8 cellular contexts compared by ENCODE assay signal in the genomic region with DNA sequence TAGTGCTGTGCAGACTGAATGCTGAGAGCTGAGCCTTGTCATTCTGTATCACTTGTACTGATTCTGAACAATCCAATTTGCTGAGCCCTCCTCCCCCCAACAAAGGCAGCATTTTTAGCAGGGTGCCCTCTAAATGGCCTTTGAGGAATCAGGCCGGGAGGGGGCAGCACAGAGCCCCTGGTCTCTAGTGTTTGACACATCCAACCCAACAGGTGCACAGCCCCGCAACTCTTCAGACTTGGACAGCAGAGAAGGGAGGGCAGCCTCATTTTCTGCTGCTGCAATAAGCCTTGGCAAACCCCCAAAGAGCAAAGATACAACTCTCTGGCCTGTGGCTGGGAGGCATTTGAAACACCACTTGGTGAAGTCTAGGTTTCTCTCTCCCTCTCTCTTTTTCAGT. TPM values are rescaled to one million over a fixed set of nuclear protein-coding genes. Genes with fewer than 3 reads are reported as not detected.
DNase-seq lines count a peak whose midpoint lies in the region; ATAC-seq and TF ChIP-seq lines count a peak whose summit lies in the region.

No MANE protein-coding gene starts in this region.

- TF ChIP-seq CTCF in MCF 10A (IDR thresholded peaks at IDR 0.05; ENCODE audit: unreplicated experiment) (peak; percentile 42), breast epithelium (IDR thresholded peaks at IDR 0.05) (peak in 1 of 3 donors; percentile 18), nephron (IDR thresholded peaks at IDR 0.05; ENCODE audit: unreplicated experiment in 3 of 3) (no peak)

- POLR2A ChIA-PET in MCF 10A (lab: Yijun Ruan, JAX), result interaction anchor here (0.8 kb wide), 1 partner anchor 66 kb away, joined by 6 read pairs; no protein-coding TSS in a partner anchor

- no peak for TF ChIP-seq POLR2A in breast epithelium (IDR thresholded peaks at IDR 0.05)

- intact Hi-C loops in MCF 10A (cut with micrococcal nuclease), result loop anchor here (1.0 kb wide), 1 partner anchor 85 kb away; no protein-coding TSS in a partner anchor
- intact Hi-C loops in breast epithelium (cut with DNase I; ENCODE audit: low total_unique reads), result no loop called here

- H3K4me1 Mint-ChIP-seq in MCF 10A (ENCODE audit: insufficient read depth, unreplicated experiment), result no peaks in the 10 kb centered on the region
- H3K4me1 Mint-ChIP-seq in effector memory CD8-positive, alpha-beta T cell (ENCODE audit: low read depth in 2 of 2), result no peaks in the 10 kb centered on the region
- peaks cover 25% of the 10 kb centered on the region for H3K4me1 Mint-ChIP-seq in nephron

- DNase-seq in MCF 10A (ENCODE audit: unreplicated experiment) (peak; percentile 52), breast epithelium (ENCODE audit: low spot score in 2 of 2) (no peak), ureter (ENCODE audit: low spot score) (peak; percentile 49), middle frontal gyrus (ENCODE audit: extremely low spot score, low spot score) (no peak)
- peak; percentile 8 for DNase-seq in activated CD4-positive, alpha-beta T cell treated with anti-CD3 and anti-CD28 coated beads for 1 hour
- DNase-seq in effector memory CD8-positive, alpha-beta T cell, result peak; percentile 30 to 43 (median 34)

- no peak for TF ChIP-seq EP300 in Ishikawa (IDR thresholded peaks at IDR 0.05; ENCODE audit: borderline replicate concordance)

- H3K4me3 ChIP-seq in breast epithelium, result no peak overlapping the region

- CTCF ChIA-PET in MCF 10A (lab: Yijun Ruan, JAX), result interaction anchor here (0.5 to 2.0 kb wide), 5 partner anchors 8 to 146 kb away, joined by 3 to 7 read pairs (median 4); no protein-coding TSS in a partner anchor

- peaks cover 0 to 14% of the 10 kb centered on the region in 2 donors for H3K27me3 ChIP-seq in breast epithelium

- peak; percentile 66 for ATAC-seq in effector memory CD8-positive, alpha-beta T cell (replicated peaks)

- H3K27me3 Mint-ChIP-seq in MCF 10A (ENCODE audit: insufficient read depth, unreplicated experiment) (peaks cover 25% of the 10 kb centered on the region), nephron (ENCODE audit: low read depth) (peaks cover 3% of the 10 kb centered on the region)
- peaks cover 0 to 11% of the 10 kb centered on the region in 2 donors for H3K27me3 Mint-ChIP-seq in effector memory CD8-positive, alpha-beta T cell

- no peak overlapping the region for H3K27ac ChIP-seq in breast epithelium

- no peak overlapping the region for H3K27ac Mint-ChIP-seq in MCF 10A (ENCODE audit: low read depth, unreplicated experiment)
- H3K27ac Mint-ChIP-seq in effector memory CD8-positive, alpha-beta T cell, result no peak overlapping the region
- peak overlapping the region in 2 of 3 experiments; percentile 26 to 51 for H3K27ac Mint-ChIP-seq in nephron

- H3K9me3 ChIP-seq in breast epithelium, result no peaks in the 10 kb centered on the region

- H3K36me3 ChIP-seq in breast epithelium, result no peaks in the 10 kb centered on the region

- no peaks in the 10 kb centered on the region for H3K4me1 ChIP-seq in breast epithelium

- H3K4me3 Mint-ChIP-seq in MCF 10A (ENCODE audit: unreplicated experiment), result no peak overlapping the region
- no peak overlapping the region for H3K4me3 Mint-ChIP-seq in effector memory CD8-positive, alpha-beta T cell
- H3K4me3 Mint-ChIP-seq in nephron, result peak overlapping the region in 1 of 3 experiments; percentile 34

- no TSS peak for BruUV-seq in MCF 10A (replicated peaks; lab: Mats Ljungman, UMichigan)

- TF ChIP-seq RAD21 in Ishikawa (IDR thresholded peaks at IDR 0.05; ENCODE audit: low read depth), result peak; percentile 32

- peaks cover 1% of the 10 kb centered on the region for H3K36me3 Mint-ChIP-seq in MCF 10A (ENCODE audit: insufficient read depth, unreplicated experiment)
- H3K36me3 Mint-ChIP-seq in effector memory CD8-positive, alpha-beta T cell (ENCODE audit: insufficient read depth), result no peaks in the 10 kb centered on the region
- H3K36me3 Mint-ChIP-seq in nephron (ENCODE audit: low read depth), result no peaks in the 10 kb centered on the region

- H3K9me3 Mint-ChIP-seq in MCF 10A (ENCODE audit: unreplicated experiment) (peaks cover 7% of the 10 kb centered on the region), nephron (peaks cover 6% of the 10 kb centered on the region)
- no peaks in the 10 kb centered on the region for H3K9me3 Mint-ChIP-seq in effector memory CD8-positive, alpha-beta T cell

TF ChIP-seq in Ishikawa, 13 proteins besides CTCF, POLR2A, EP300 and RAD21:
- no peak for TF ChIP-seq CREB1 (IDR thresholded peaks at IDR 0.05; ENCODE audit: low read depth)
- TF ChIP-seq, protein P1, sequence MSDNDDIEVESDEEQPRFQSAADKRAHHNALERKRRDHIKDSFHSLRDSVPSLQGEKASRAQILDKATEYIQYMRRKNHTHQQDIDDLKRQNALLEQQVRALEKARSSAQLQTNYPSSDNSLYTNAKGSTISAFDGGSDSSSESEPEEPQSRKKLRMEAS (IDR thresholded peaks at IDR 0.05), result no peak
- no peak for TF ChIP-seq TCF12 (IDR thresholded peaks at IDR 0.05; ENCODE audit: low read depth)
- TF ChIP-seq, protein P2, sequence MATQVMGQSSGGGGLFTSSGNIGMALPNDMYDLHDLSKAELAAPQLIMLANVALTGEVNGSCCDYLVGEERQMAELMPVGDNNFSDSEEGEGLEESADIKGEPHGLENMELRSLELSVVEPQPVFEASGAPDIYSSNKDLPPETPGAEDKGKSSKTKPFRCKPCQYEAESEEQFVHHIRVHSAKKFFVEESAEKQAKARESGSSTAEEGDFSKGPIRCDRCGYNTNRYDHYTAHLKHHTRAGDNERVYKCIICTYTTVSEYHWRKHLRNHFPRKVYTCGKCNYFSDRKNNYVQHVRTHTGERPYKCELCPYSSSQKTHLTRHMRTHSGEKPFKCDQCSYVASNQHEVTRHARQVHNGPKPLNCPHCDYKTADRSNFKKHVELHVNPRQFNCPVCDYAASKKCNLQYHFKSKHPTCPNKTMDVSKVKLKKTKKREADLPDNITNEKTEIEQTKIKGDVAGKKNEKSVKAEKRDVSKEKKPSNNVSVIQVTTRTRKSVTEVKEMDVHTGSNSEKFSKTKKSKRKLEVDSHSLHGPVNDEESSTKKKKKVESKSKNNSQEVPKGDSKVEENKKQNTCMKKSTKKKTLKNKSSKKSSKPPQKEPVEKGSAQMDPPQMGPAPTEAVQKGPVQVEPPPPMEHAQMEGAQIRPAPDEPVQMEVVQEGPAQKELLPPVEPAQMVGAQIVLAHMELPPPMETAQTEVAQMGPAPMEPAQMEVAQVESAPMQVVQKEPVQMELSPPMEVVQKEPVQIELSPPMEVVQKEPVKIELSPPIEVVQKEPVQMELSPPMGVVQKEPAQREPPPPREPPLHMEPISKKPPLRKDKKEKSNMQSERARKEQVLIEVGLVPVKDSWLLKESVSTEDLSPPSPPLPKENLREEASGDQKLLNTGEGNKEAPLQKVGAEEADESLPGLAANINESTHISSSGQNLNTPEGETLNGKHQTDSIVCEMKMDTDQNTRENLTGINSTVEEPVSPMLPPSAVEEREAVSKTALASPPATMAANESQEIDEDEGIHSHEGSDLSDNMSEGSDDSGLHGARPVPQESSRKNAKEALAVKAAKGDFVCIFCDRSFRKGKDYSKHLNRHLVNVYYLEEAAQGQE (IDR thresholded peaks at IDR 0.05; ENCODE audit: low read depth), result no peak
- no peak for TF ChIP-seq NFIC (IDR thresholded peaks at IDR 0.05)
- TF ChIP-seq TAF1 (IDR thresholded peaks at IDR 0.05; ENCODE audit: low read depth), result no peak
- TF ChIP-seq EGR1 (IDR thresholded peaks at IDR 0.05), result no peak
- no peak for TF ChIP-seq FOXM1 (IDR thresholded peaks at IDR 0.05; ENCODE audit: borderline replicate concordance, low read depth)
- TF ChIP-seq, protein P3, sequence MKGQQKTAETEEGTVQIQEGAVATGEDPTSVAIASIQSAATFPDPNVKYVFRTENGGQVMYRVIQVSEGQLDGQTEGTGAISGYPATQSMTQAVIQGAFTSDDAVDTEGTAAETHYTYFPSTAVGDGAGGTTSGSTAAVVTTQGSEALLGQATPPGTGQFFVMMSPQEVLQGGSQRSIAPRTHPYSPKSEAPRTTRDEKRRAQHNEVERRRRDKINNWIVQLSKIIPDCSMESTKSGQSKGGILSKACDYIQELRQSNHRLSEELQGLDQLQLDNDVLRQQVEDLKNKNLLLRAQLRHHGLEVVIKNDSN (IDR thresholded peaks at IDR 0.05), result no peak
- no peak for TF ChIP-seq ZBTB7A (IDR thresholded peaks at IDR 0.05; ENCODE audit: low read depth)
- no peak for TF ChIP-seq CEBPB (IDR thresholded peaks at IDR 0.05)
- no peak for TF ChIP-seq YY1 (IDR thresholded peaks at IDR 0.05; ENCODE audit: low read depth)
- no peak for TF ChIP-seq TEAD4 (IDR thresholded peaks at IDR 0.05)

RNA-seq across cellular contexts. Expression of a gene that starts 3.4 kb away (rescaled TPM):
- not detected in 2 replicates for total RNA-seq in MCF 10A (2022)
- not detected for total RNA-seq in breast epithelium
- total RNA-seq in ureter, result not detected

RNA-seq across cellular contexts. Expression of a gene that starts 54.1 kb away (rescaled TPM):
- total RNA-seq in MCF 10A (2022) (not detected in 2 replicates), breast epithelium (1 to 10 TPM in 2 of 3 donors, under 1 TPM in 1; 0.80 to 5.6 (median 1.3) TPM), ureter (2.1 TPM)

Comparison
In these comparisons a context has a peak if more than half of its experiments do, and no peak if none do; other contexts are left out.
1. DNase-seq: peak in MCF 10A (single experiment), activated CD4-positive, alpha-beta T cell treated with anti-CD3 and anti-CD28 coated beads for 1 hour (single experiment), effector memory CD8-positive, alpha-beta T cell (3 of 3) and ureter (single experiment); none in breast epithelium (0 of 2) and middle frontal gyrus (single experiment).
2. H3K27ac Mint-ChIP-seq: peak in nephron (2 of 3); none in MCF 10A (single experiment) and effector memory CD8-positive, alpha-beta T cell (0 of 2).